Comparison of ENCODE assay signal across 10 cellular contexts in the genomic region with DNA sequence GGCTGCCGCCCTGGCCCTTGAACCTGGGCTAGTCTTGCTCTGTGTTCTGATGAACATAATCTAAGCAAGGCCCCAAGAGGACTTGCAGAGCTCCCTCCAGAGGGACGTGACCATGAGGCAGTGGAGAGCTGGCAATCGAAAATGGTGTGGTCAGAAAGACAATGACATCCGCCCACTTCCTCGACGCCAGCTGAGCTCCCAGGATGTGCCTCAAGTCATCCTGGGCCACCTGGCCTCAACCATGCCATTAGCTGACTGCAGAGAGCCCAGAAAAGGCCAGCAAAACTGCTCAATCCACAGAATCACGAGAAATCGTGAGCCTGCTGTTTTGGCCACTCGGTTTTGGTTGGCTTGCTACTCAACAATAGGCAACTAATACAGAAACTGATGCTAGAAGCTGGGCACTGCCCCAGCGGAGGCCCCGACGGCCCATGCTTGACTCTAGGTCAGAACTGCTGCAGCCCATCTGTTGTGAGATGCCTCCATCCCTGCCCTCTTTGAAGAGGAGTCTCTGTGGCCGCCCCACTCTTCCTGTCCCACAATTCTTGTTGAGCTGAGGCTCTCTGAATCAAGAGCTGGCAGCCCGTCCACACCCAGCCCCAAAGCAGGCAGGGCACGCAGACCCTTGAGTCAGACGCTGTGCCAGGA. TPM values are rescaled to one million over a fixed set of nuclear protein-coding genes. Genes with fewer than 3 reads are reported as not detected.
DNase-seq lines count a peak whose midpoint lies in the region; ATAC-seq and TF ChIP-seq lines count a peak whose summit lies in the region.
"Had no signal": no experiment of that assay in that cellular context is flagged by ENCODE, and none has a peak within 500 bp of the region (broad histone marks: within the 10 kb centered on the region; RNA-seq: fewer than 3 reads in every experiment).

No MANE protein-coding gene starts in this region.

- H3K4me3 ChIP-seq in coronary artery (no peak overlapping the region), psoas muscle (no peak overlapping the region)

- ATAC-seq in GM18517 (IDR thresholded peaks at IDR 0.05; ENCODE audit: unreplicated experiment): peak; percentile 71
- ATAC-seq in GM21576 (IDR thresholded peaks at IDR 0.05; ENCODE audit: unreplicated experiment): peak; percentile 59
- ATAC-seq in HG03565 (IDR thresholded peaks at IDR 0.05; ENCODE audit: unreplicated experiment): peak; percentile 50
- ATAC-seq in naive thymus-derived CD8-positive, alpha-beta T cell: peak in 1 of 2 donors; percentile 36
- ATAC-seq in psoas muscle: no peak

- H3K27me3 Mint-ChIP-seq in naive thymus-derived CD8-positive, alpha-beta T cell: no peaks in the 10 kb centered on the region

- peaks cover 0 to 11% (median 0%) of the 10 kb centered on the region in 3 donors for H3K36me3 Mint-ChIP-seq in naive thymus-derived CD8-positive, alpha-beta T cell

- intact Hi-C loops in psoas muscle (cut with DNase I): no loop called here

- no peaks in the 10 kb centered on the region for H3K9me3 Mint-ChIP-seq in naive thymus-derived CD8-positive, alpha-beta T cell

- TF ChIP-seq CTCF in coronary artery (IDR thresholded peaks at IDR 0.05) (no peak), psoas muscle (IDR thresholded peaks at IDR 0.05) (no peak)

- no peaks in the 10 kb centered on the region for H3K9me3 ChIP-seq in psoas muscle

- POLR2A ChIA-PET in naive thymus-derived CD8-positive, alpha-beta T cell (lab: Charles Lee): no interaction called here

- H3K27me3 ChIP-seq in psoas muscle (ENCODE audit: insufficient read depth in 3 of 3, low read length in 2 of 3): no peaks in the 10 kb centered on the region
- H3K27me3 ChIP-seq: brain microvascular endothelial cell had no signal

- H3K27ac ChIP-seq in coronary artery: no peak overlapping the region
- H3K27ac ChIP-seq in psoas muscle: no peak overlapping the region
- H3K27ac ChIP-seq: brain microvascular endothelial cell had no signal

- peak overlapping the region in 7 of 10 donors; percentile 10 to 77 (median 50) for H3K4me3 Mint-ChIP-seq in naive thymus-derived CD8-positive, alpha-beta T cell

- H3K4me1 ChIP-seq in psoas muscle: peaks cover 52% of the 10 kb centered on the region

- no peak for DNase-seq in naive thymus-derived CD8-positive, alpha-beta T cell
- no peak for DNase-seq in coronary artery (ENCODE audit: low spot score)
- DNase-seq in psoas muscle: no peak
- no peak for DNase-seq in HPDE6-E6E7 (ENCODE audit: extremely low spot score)
- DNase-seq in KG1 (lab: John Stamatoyannopoulos, UW): no peak
- DNase-seq: brain microvascular endothelial cell, hypothalamus had no signal

- peaks cover 0 to 6% of the 10 kb centered on the region in 2 donors for H3K36me3 ChIP-seq in psoas muscle (ENCODE audit: insufficient read depth in 1 of 2, low read depth in 1 of 2)
- H3K36me3 ChIP-seq: brain microvascular endothelial cell had no signal

- WGBS in psoas muscle, 3 donors: 81 to 90% (median 83%) methylated on average over 16 of the region's 16 CpGs

- peak overlapping the region in 9 of 10 donors; percentile 48 to 83 (median 78) for H3K27ac Mint-ChIP-seq in naive thymus-derived CD8-positive, alpha-beta T cell

- peaks cover 43 to 93% (median 91%) of the 10 kb centered on the region in 4 donors for H3K4me1 Mint-ChIP-seq in naive thymus-derived CD8-positive, alpha-beta T cell

RNA-seq across cellular contexts. Expression of gene STK24, which starts 53.3 kb away (rescaled TPM):
- total RNA-seq in naive thymus-derived CD8-positive, alpha-beta T cell: 100 to 1,000 TPM; 110 to 121 TPM
- 10 to 100 TPM; 22.7 to 66.6 (median 37.3) TPM for polyA plus RNA-seq in naive thymus-derived CD8-positive, alpha-beta T cell
- 10 to 100 TPM; 27.2 to 38.7 (median 33.9) TPM for total RNA-seq in psoas muscle
- 10 to 100 TPM; 28.2 to 58.1 (median 39.6) TPM for polyA plus RNA-seq in psoas muscle

Comparison
In these comparisons a context has a peak if more than half of its experiments do, and no peak if none do; other contexts are left out.
1. ATAC-seq: peak in GM18517 (single experiment), GM21576 (single experiment) and HG03565 (single experiment); none in psoas muscle (0 of 4).